Comparison of ENCODE assay signal across 1 cellular context in the genomic region with DNA sequence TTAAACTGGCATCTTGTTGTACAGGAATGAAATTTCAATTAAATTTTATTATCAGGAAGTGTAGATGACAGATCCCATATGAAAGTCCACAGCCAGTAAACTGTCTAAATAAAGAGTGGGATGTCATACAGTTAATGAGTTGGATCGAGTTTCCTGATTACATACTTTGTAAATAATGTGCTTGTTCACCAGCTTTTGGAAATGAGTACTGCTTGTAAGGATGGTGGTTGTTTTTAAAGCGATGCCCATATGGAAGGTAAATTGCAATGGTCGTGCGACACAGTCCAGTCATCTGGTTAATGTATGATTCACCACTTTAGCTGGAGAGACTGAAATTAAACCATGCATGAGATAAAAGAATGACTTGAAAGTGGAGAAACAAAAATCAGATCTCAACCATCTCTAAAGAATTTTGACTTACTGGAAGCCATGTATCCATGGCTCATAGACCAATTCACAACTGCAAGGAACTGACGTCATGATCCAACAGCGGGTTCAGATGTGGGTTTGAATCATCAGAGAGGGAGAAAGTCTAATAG.
TF ChIP-seq lines count a peak whose summit lies in the region.

No MANE protein-coding gene starts in this region.

TF ChIP-seq in HEK293, 187 proteins besides CTCF, POLR2A, EP300 and RAD21 (continued from another document):
- TF ChIP-seq, protein P1, sequence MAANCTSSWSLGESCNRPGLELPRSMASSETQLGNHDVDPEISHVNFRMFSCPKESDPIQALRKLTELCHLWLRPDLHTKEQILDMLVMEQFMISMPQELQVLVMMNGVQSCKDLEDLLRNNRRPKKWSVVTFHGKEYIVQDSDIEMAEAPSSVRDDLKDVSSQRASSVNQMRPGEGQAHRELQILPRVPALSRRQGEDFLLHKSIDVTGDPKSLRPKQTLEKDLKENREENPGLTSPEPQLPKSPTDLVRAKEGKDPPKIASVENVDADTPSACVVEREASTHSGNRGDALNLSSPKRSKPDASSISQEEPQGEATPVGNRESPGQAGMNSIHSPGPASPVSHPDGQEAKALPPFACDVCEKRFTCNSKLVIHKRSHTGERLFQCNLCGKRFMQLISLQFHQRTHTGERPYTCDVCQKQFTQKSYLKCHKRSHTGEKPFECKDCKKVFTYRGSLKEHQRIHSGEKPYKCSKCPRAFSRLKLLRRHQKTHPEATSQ (tag by site-specific recombination; IDR thresholded peaks at IDR 0.05) = 0 out of 2 replicates have a peak, but pooled peaks have one; percentile 33
- TF ChIP-seq IKZF3 (tag by site-specific recombination; IDR thresholded peaks at IDR 0.05) (no peak), ZFP3 (tag by site-specific recombination; IDR thresholded peaks at IDR 0.05; ENCODE audit: low read depth) (no peak), ZNF76 (tag by site-specific recombination; IDR thresholded peaks at IDR 0.05; ENCODE audit: borderline replicate concordance, low read depth) (peak; percentile 41; the same call in 1 of the 2 replicates), WT1 (tag by site-specific recombination; IDR thresholded peaks at IDR 0.05) (peak; percentile 40; the same call in 1 of the 2 replicates), ZNF350 (tag by site-specific recombination; IDR thresholded peaks at IDR 0.05) (0 out of 2 replicates have a peak, but pooled peaks have one; percentile 44), ZNF416 (tag by site-specific recombination; IDR thresholded peaks at IDR 0.05) (no peak), ZEB2 (tag by site-specific recombination; IDR thresholded peaks at IDR 0.05) (peak; percentile 96), ZNF302 (tag by site-specific recombination; IDR thresholded peaks at IDR 0.05; ENCODE audit: low read depth) (no peak), ZNF610 (tag by site-specific recombination; IDR thresholded peaks at IDR 0.05; ENCODE audit: borderline replicate concordance) (no peak), ZNF335 (tag by site-specific recombination; conservative IDR thresholded peaks at IDR 0.05) (peak; percentile 67), ZNF391 (tag by site-specific recombination; IDR thresholded peaks at IDR 0.05; ENCODE audit: borderline replicate concordance, low read depth) (peak; percentile 70; the same call in 1 of the 2 replicates), ZNF629 (tag by site-specific recombination; IDR thresholded peaks at IDR 0.05) (peak; percentile 90), HOXD13 (CRISPR knock-in tag; IDR thresholded peaks at IDR 0.05; ENCODE audit: borderline replicate concordance) (no peak)
- TF ChIP-seq, protein P2, sequence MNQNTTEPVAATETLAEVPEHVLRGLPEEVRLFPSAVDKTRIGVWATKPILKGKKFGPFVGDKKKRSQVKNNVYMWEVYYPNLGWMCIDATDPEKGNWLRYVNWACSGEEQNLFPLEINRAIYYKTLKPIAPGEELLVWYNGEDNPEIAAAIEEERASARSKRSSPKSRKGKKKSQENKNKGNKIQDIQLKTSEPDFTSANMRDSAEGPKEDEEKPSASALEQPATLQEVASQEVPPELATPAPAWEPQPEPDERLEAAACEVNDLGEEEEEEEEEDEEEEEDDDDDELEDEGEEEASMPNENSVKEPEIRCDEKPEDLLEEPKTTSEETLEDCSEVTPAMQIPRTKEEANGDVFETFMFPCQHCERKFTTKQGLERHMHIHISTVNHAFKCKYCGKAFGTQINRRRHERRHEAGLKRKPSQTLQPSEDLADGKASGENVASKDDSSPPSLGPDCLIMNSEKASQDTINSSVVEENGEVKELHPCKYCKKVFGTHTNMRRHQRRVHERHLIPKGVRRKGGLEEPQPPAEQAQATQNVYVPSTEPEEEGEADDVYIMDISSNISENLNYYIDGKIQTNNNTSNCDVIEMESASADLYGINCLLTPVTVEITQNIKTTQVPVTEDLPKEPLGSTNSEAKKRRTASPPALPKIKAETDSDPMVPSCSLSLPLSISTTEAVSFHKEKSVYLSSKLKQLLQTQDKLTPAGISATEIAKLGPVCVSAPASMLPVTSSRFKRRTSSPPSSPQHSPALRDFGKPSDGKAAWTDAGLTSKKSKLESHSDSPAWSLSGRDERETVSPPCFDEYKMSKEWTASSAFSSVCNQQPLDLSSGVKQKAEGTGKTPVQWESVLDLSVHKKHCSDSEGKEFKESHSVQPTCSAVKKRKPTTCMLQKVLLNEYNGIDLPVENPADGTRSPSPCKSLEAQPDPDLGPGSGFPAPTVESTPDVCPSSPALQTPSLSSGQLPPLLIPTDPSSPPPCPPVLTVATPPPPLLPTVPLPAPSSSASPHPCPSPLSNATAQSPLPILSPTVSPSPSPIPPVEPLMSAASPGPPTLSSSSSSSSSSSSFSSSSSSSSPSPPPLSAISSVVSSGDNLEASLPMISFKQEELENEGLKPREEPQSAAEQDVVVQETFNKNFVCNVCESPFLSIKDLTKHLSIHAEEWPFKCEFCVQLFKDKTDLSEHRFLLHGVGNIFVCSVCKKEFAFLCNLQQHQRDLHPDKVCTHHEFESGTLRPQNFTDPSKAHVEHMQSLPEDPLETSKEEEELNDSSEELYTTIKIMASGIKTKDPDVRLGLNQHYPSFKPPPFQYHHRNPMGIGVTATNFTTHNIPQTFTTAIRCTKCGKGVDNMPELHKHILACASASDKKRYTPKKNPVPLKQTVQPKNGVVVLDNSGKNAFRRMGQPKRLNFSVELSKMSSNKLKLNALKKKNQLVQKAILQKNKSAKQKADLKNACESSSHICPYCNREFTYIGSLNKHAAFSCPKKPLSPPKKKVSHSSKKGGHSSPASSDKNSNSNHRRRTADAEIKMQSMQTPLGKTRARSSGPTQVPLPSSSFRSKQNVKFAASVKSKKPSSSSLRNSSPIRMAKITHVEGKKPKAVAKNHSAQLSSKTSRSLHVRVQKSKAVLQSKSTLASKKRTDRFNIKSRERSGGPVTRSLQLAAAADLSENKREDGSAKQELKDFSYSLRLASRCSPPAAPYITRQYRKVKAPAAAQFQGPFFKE (tag by site-specific recombination; IDR thresholded peaks at IDR 0.05; ENCODE audit: borderline replicate concordance) = no peak
- TF ChIP-seq, protein P3, sequence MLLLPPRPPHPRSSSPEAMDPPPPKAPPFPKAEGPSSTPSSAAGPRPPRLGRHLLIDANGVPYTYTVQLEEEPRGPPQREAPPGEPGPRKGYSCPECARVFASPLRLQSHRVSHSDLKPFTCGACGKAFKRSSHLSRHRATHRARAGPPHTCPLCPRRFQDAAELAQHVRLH (tag by site-specific recombination; IDR thresholded peaks at IDR 0.05) = 0 out of 2 replicates have a peak, but pooled peaks have one; percentile 56
- TF ChIP-seq, protein P4, sequence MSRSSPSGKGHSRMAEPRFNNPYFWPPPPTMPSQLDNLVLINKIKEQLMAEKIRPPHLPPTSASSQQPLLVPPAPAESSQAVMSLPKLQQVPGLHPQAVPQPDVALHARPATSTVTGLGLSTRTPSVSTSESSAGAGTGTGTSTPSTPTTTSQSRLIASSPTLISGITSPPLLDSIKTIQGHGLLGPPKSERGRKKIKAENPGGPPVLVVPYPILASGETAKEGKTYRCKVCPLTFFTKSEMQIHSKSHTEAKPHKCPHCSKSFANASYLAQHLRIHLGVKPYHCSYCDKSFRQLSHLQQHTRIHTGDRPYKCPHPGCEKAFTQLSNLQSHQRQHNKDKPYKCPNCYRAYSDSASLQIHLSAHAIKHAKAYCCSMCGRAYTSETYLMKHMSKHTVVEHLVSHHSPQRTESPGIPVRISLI (tag by site-specific recombination; IDR thresholded peaks at IDR 0.05) = peak; percentile 84
- TF ChIP-seq, protein P5, sequence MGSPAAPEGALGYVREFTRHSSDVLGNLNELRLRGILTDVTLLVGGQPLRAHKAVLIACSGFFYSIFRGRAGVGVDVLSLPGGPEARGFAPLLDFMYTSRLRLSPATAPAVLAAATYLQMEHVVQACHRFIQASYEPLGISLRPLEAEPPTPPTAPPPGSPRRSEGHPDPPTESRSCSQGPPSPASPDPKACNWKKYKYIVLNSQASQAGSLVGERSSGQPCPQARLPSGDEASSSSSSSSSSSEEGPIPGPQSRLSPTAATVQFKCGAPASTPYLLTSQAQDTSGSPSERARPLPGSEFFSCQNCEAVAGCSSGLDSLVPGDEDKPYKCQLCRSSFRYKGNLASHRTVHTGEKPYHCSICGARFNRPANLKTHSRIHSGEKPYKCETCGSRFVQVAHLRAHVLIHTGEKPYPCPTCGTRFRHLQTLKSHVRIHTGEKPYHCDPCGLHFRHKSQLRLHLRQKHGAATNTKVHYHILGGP (tag by site-specific recombination; IDR thresholded peaks at IDR 0.05) = peak; percentile 55
- TF ChIP-seq, protein P6, sequence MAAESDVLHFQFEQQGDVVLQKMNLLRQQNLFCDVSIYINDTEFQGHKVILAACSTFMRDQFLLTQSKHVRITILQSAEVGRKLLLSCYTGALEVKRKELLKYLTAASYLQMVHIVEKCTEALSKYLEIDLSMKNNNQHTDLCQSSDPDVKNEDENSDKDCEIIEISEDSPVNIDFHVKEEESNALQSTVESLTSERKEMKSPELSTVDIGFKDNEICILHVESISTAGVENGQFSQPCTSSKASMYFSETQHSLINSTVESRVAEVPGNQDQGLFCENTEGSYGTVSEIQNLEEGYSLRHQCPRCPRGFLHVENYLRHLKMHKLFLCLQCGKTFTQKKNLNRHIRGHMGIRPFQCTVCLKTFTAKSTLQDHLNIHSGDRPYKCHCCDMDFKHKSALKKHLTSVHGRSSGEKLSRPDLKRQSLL (tag by site-specific recombination; IDR thresholded peaks at IDR 0.05) = no peak
